In genomic region chr3:99919694-99920093, GRCh38 we compare ENCODE assay signal across 2 cellular contexts.
TF ChIP-seq lines count a peak whose summit lies in the region.

No MANE protein-coding gene starts in this region.

TF ChIP-seq in HepG2, 621 proteins besides CTCF, POLR2A, EP300 and RAD21 (continued from another document):
- TF ChIP-seq ZNF619 (CRISPR knock-in tag; IDR thresholded peaks at IDR 0.05) (no peak), KLF13 (CRISPR knock-in tag; IDR thresholded peaks at IDR 0.05) (no peak), GTF3A (CRISPR knock-in tag; conservative IDR thresholded peaks at IDR 0.05) (no peak), ZNF589 (CRISPR knock-in tag; conservative IDR thresholded peaks at IDR 0.05) (no peak), CAMTA2 (CRISPR knock-in tag; IDR thresholded peaks at IDR 0.05; ENCODE audit: borderline replicate concordance) (no peak), SIX1 (CRISPR knock-in tag; IDR thresholded peaks at IDR 0.05; ENCODE audit: borderline replicate concordance) (no peak), ZNF543 (CRISPR knock-in tag; IDR thresholded peaks at IDR 0.05) (no peak), HOXA3 (CRISPR knock-in tag; IDR thresholded peaks at IDR 0.05) (no peak), GATA4 (IDR thresholded peaks at IDR 0.05; ENCODE audit: borderline replicate concordance, low read depth) (no peak)
TF ChIP-seq in HepG2: peak in this region for 0.

TF ChIP-seq in endothelial cell of umbilical vein, 7 proteins besides CTCF, POLR2A, EP300 and RAD21 (continued from another document):
- TF ChIP-seq, protein P1, sequence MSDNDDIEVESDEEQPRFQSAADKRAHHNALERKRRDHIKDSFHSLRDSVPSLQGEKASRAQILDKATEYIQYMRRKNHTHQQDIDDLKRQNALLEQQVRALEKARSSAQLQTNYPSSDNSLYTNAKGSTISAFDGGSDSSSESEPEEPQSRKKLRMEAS (IDR thresholded peaks at IDR 0.05; ENCODE audit: insufficient read depth, insufficient read length) = no peak
- no peak for TF ChIP-seq MYC (IDR thresholded peaks at IDR 0.05; ENCODE audit: low read depth, low read length)
- no peak for TF ChIP-seq EZH2 (IDR thresholded peaks at IDR 0.05; ENCODE audit: borderline replicate concordance, low read depth, low read length, severe bottlenecking)
- TF ChIP-seq JUN (IDR thresholded peaks at IDR 0.05; ENCODE audit: borderline replicate concordance, insufficient read depth, insufficient read length, low read depth) = no peak
- TF ChIP-seq GATA2 (IDR thresholded peaks at IDR 0.05; ENCODE audit: insufficient read depth, insufficient read length, low read depth, low read length) = no peak
